ENCODE assay signal across 1 cellular context in the genomic region with DNA sequence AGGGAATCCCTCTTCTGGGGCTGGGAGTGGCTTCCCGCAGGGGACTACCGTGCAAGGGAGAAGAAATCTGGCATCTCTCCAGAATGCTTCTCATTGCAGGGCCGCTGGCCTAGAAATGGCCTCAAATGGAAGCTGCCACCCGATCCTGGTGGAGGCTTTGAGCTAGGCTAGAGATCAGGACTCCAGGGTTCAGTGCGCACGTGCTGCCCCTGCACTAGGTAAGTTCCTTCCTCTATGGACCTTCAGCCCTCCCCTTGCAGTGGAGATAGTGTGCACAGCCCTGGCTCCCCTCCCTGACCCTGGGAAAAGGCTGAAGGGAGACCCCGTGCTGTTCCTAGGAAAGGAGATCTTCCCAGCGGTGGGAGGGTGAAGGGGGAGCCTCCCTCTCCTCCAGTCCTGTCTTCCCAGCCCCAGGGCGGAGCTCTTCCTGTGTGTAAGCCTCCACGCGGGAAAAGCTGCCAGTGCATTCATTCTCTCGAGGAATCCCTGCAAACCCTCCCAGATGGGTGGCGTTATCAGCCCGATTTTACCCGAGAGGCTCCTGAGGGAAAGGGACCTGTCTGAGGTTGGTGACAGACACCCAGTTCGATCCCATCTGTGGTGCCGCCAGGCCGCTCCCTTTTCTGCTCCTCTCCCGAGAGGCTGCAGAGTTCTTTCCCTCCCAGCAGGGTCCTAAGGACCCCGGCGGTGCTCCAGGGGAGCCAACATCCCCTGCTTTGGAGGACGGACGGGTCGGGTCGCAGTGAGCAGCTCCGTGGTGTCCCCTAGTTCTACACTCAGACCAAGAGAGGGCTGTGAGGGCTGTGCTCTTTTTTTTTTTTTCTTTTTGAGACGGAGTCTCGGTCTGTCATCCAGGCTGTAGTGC.
TF ChIP-seq lines count a peak whose summit lies in the region.

No MANE protein-coding gene starts in this region.

TF ChIP-seq in IMR-90, 13 proteins besides CTCF, POLR2A, EP300 and RAD21:
- no peak for TF ChIP-seq BHLHE40 (IDR thresholded peaks at IDR 0.05; ENCODE audit: low read depth, low read length)
